ENCODE assay signal across 14 cellular contexts in genomic region chr9:6695121-6695814, GRCh38. TPM values are rescaled to one million over a fixed set of nuclear protein-coding genes. Genes with fewer than 3 reads are reported as not detected.
A peak's percentile ranks its signal among the peaks of the same experiment; 100 is the strongest.
DNase-seq lines count a peak whose midpoint lies in the region; ATAC-seq and TF ChIP-seq lines count a peak whose summit lies in the region.
"Had no signal": no experiment of that assay in that cellular context is flagged by ENCODE, and none has a peak within 500 bp of the region (broad histone marks: within the 10 kb centered on the region; RNA-seq: fewer than 3 reads in every experiment).

No MANE protein-coding gene starts in this region.

- H3K4me2 ChIP-seq in DOHH2 (ENCODE audit: low read length) (peak overlapping the region; percentile 14; the same call in 1 of the 2 replicates), OCI-LY7 (ENCODE audit: low read length) (no peak overlapping the region)
- H3K4me2 ChIP-seq: KMS-11 had no signal

- H3K27ac ChIP-seq in DOHH2 (ENCODE audit: low read depth, low read length) (no peak overlapping the region), OCI-LY7 (ENCODE audit: low read depth, low read length, poor library complexity, severe bottlenecking) (no peak overlapping the region), spleen (peak overlapping the region in 5 of 8 donors; percentile 0 to 45 (median 17)), vagina (no peak overlapping the region)
- H3K27ac ChIP-seq: GM23248, KMS-11 had no signal

- WGBS in spleen, 5 donors: 75 to 85% (median 79%) methylated on average over 7 of the region's 7 CpGs

- H3K9me3 ChIP-seq in DOHH2 (ENCODE audit: control insufficient read depth, insufficient read depth, low read length) (no peaks in the 10 kb centered on the region), OCI-LY7 (ENCODE audit: low read length) (no peaks in the 10 kb centered on the region), spleen (no peaks in the 10 kb centered on the region), BE2C (no peaks in the 10 kb centered on the region), vagina (no peaks in the 10 kb centered on the region)

- H3K79me2 ChIP-seq in DOHH2 (ENCODE audit: control insufficient read depth, low read length) (peaks cover 4% of the 10 kb centered on the region; the same call in 1 of the 2 replicates), OCI-LY7 (ENCODE audit: insufficient read depth, low read depth, low read length) (no peaks in the 10 kb centered on the region)

- H3K4me3 ChIP-seq in DOHH2 (ENCODE audit: low read length) (no peak overlapping the region), OCI-LY7 (ENCODE audit: low read depth, low read length, poor library complexity, severe bottlenecking) (no peak overlapping the region), spleen (no peak overlapping the region), BE2C (ENCODE audit: low read depth, low read length) (no peak overlapping the region), vagina (no peak overlapping the region)
- H3K4me3 ChIP-seq: GM23248 had no signal

- H3K9me2 ChIP-seq in DOHH2 (replicated peaks; ENCODE audit: control insufficient read depth, low read length) (no peaks in the 10 kb centered on the region), OCI-LY7 (ENCODE audit: insufficient read depth, low read length) (no peaks in the 10 kb centered on the region)

- peak; percentile 85 for ATAC-seq in left colon
- no peak for ATAC-seq in GM21717 (IDR thresholded peaks at IDR 0.05; ENCODE audit: unreplicated experiment)
- no peak for ATAC-seq in GM18870 (IDR thresholded peaks at IDR 0.05; ENCODE audit: unreplicated experiment)

- BruUV-seq in OCI-LY7 (replicated peaks; lab: Mats Ljungman, UMichigan): no TSS peak

- H4K20me1 ChIP-seq in DOHH2 (ENCODE audit: control insufficient read depth, insufficient read depth, low read depth, low read length) (no peaks in the 10 kb centered on the region), OCI-LY7 (ENCODE audit: insufficient read depth, low read length) (no peaks in the 10 kb centered on the region)

- intact Hi-C loops in OCI-LY7 (cut with micrococcal nuclease; ENCODE audit: unreplicated experiment) (no loop called here), left colon (cut with DNase I, micrococcal nuclease) (no loop called here), spleen (cut with DNase I; ENCODE audit: low total_unique reads) (no loop called here), vagina (cut with DNase I) (no loop called here)

- TF ChIP-seq CTCF in DOHH2 (IDR thresholded peaks at IDR 0.05; ENCODE audit: low read depth, low read length, poor library complexity, severe bottlenecking) (no peak), OCI-LY7 (conservative IDR thresholded peaks at IDR 0.05; ENCODE audit: low read length) (no peak), spleen (IDR thresholded peaks at IDR 0.05 in 8 of 11, conservative IDR thresholded peaks at IDR 0.05 in 3 of 11) (no peak), BE2C (IDR thresholded peaks at IDR 0.05; ENCODE audit: low read depth, low read length) (no peak), vagina (IDR thresholded peaks at IDR 0.05) (no peak)

- CTCF ChIA-PET in OCI-LY7 (lab: Charles Lee; ENCODE audit: unreplicated experiment): no interaction called here

- H3K4me1 ChIP-seq in DOHH2 (ENCODE audit: control insufficient read depth, low read length) (peaks cover 52% of the 10 kb centered on the region), OCI-LY7 (ENCODE audit: insufficient read depth, low read length, poor library complexity, severe bottlenecking) (peaks cover 18% of the 10 kb centered on the region), spleen (peaks cover 0 to 46% (median 12%) of the 10 kb centered on the region in 6 donors), BE2C (no peaks in the 10 kb centered on the region), vagina (no peaks in the 10 kb centered on the region)

- H2AFZ ChIP-seq in OCI-LY7 (ENCODE audit: low read length): peak overlapping the region; percentile 57; the same call in 1 of the 2 replicates
- H2AFZ ChIP-seq: GM23248 had no signal

- H3K36me3 ChIP-seq in DOHH2 (ENCODE audit: control insufficient read depth, low read length): no peaks in the 10 kb centered on the region
- H3K36me3 ChIP-seq in OCI-LY7 (ENCODE audit: insufficient read depth, low read length): no peaks in the 10 kb centered on the region
- no peaks in the 10 kb centered on the region for H3K36me3 ChIP-seq in spleen
- no peaks in the 10 kb centered on the region for H3K36me3 ChIP-seq in BE2C
- H3K36me3 ChIP-seq in vagina: no peaks in the 10 kb centered on the region

- POLR2A ChIA-PET in OCI-LY7 (lab: Charles Lee): no interaction called here

- H3K27me3 ChIP-seq in DOHH2 (ENCODE audit: control insufficient read depth, low read length) (no peaks in the 10 kb centered on the region), spleen (replicated peaks in 1 of 7) (no peaks in the 10 kb centered on the region), BE2C (no peaks in the 10 kb centered on the region), vagina (no peaks in the 10 kb centered on the region)

- DNase-seq in OCI-LY7 (ENCODE audit: low spot score) (no peak), left colon (peak in 1 of 2 donors; percentile 6), spleen (no peak), BE2C (no peak), vagina (ENCODE audit: extremely low spot score in 2 of 2) (no peak)
- DNase-seq: CD4-positive, CD25-positive, alpha-beta regulatory T cell; DMS79; EL; GM23248; H9 had no signal

- TF ChIP-seq POLR2A in spleen (IDR thresholded peaks at IDR 0.05) (no peak), vagina (IDR thresholded peaks at IDR 0.05) (no peak)

- peaks cover 27% of the 10 kb centered on the region for H3F3A ChIP-seq in DOHH2 (ENCODE audit: control insufficient read depth, insufficient read depth)

RNA-seq across cellular contexts. Expression of gene GLDC, which starts 49.7 kb away (rescaled TPM):
- total RNA-seq in OCI-LY7 (2014; rRNA removed; shearing (Covaris generic)): not detected in 2 replicates
- not detected in 2 replicates for total RNA-seq in OCI-LY7 (2022)
- 1 to 10 TPM in 1 of 2 donors, under 1 TPM in 1; 0.70 to 2.2 TPM for total RNA-seq in left colon
- 1 to 10 TPM in 4 of 7 donors, under 1 TPM in 3; 0.60 to 8.7 (median 1.3) TPM for total RNA-seq in spleen
- polyA plus RNA-seq in spleen: under 1 TPM; 0.17 to 0.39 (median 0.19) TPM
- polyA plus RNA-seq in BE2C (2012; ENCODE audit: insufficient read depth, insufficient read length, low read depth): 3.8 TPM
- total RNA-seq in vagina: 0.49 TPM
- total RNA-seq: CD4-positive, CD25-positive, alpha-beta regulatory T cell had no signal

Comparison
In these comparisons a context has a peak if more than half of its experiments do, and no peak if none do; other contexts are left out.
1. H3K27ac ChIP-seq: peak in spleen (5 of 8); none in DOHH2 (single experiment), OCI-LY7 (single experiment) and vagina (single experiment).